17 cellular contexts compared by ENCODE assay signal in the genomic region with DNA sequence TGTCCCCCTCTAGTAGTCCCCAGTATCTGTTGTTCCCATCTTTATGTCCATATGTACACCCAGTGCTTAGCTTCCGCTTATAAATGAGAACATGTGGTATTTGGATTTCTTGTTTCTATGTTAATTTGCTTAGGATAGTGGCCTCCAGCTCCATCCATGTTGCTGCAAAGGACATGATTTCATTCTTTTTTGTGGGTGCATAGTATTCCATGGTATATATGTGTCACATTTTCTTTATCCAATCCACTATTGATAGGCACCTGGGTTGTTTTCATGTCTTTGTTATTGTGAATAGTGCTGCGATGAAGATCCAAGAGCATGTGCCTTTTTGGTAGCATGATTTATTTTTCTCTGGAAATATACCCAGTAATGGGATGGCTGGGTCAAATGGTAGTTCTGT. TPM values are rescaled to one million over a fixed set of nuclear protein-coding genes. Genes with fewer than 3 reads are reported as not detected.
DNase-seq lines count a peak whose midpoint lies in the region; ATAC-seq and TF ChIP-seq lines count a peak whose summit lies in the region.
"Had no signal": no experiment of that assay in that cellular context is flagged by ENCODE, and none has a peak within 500 bp of the region (broad histone marks: within the 10 kb centered on the region; RNA-seq: fewer than 3 reads in every experiment).

No MANE protein-coding gene starts in this region.

- H3K4me3 Mint-ChIP-seq in activated T-cell treated with anti-CD3 and anti-CD28 coated beads, Interleukin-2, amount 50 U/mL, for 24 hours: no peak overlapping the region
- H3K4me3 Mint-ChIP-seq in chondrocyte (ENCODE audit: unreplicated experiment): no peak overlapping the region
- no peak overlapping the region for H3K4me3 Mint-ChIP-seq in memory B cell
- H3K4me3 Mint-ChIP-seq: CD14-positive monocyte; CD8-positive, alpha-beta memory T cell; H9 had no signal

- peaks cover 8% of the 10 kb centered on the region for H3K9me3 Mint-ChIP-seq in activated T-cell treated with anti-CD3 and anti-CD28 coated beads, Interleukin-2, amount 50 U/mL, for 24 hours
- peaks cover 15% of the 10 kb centered on the region for H3K9me3 Mint-ChIP-seq in chondrocyte (ENCODE audit: low read depth)
- H3K9me3 Mint-ChIP-seq in memory B cell: peaks cover 1% of the 10 kb centered on the region

- peaks cover 62% of the 10 kb centered on the region for H3K4me1 Mint-ChIP-seq in activated T-cell treated with anti-CD3 and anti-CD28 coated beads, Interleukin-2, amount 50 U/mL, for 24 hours (ENCODE audit: low read depth)
- H3K4me1 Mint-ChIP-seq in chondrocyte (ENCODE audit: low read depth) (peaks cover 37% of the 10 kb centered on the region), memory B cell (peaks cover 32% of the 10 kb centered on the region)

- ATAC-seq in memory B cell (ENCODE audit: low read depth) (no peak), GM18861 (IDR thresholded peaks at IDR 0.05; ENCODE audit: unreplicated experiment) (no peak), GM18511 (IDR thresholded peaks at IDR 0.05; ENCODE audit: unreplicated experiment) (no peak)
- ATAC-seq: A549, HepG2 had no signal

- H3K27me3 Mint-ChIP-seq in activated T-cell treated with anti-CD3 and anti-CD28 coated beads, Interleukin-2, amount 50 U/mL, for 24 hours: no peaks in the 10 kb centered on the region
- H3K27me3 Mint-ChIP-seq in chondrocyte (ENCODE audit: low read depth) (no peaks in the 10 kb centered on the region), memory B cell (no peaks in the 10 kb centered on the region)
- H3K27me3 Mint-ChIP-seq: CD8-positive, alpha-beta memory T cell; IgD-negative memory B cell had no signal

- peak overlapping the region; percentile 27 for H3K27ac Mint-ChIP-seq in activated T-cell treated with anti-CD3 and anti-CD28 coated beads, Interleukin-2, amount 50 U/mL, for 24 hours
- H3K27ac Mint-ChIP-seq in chondrocyte (ENCODE audit: unreplicated experiment) (peak overlapping the region; percentile 22), memory B cell (peak overlapping the region; percentile 36)
- H3K27ac Mint-ChIP-seq: CD14-positive monocyte, H9, IgD-negative memory B cell had no signal

- no peak for TF ChIP-seq CTCF in chondrocyte (IDR thresholded peaks at IDR 0.05)

- DNase-seq in activated T-cell treated with anti-CD3 and anti-CD28 coated beads, Interleukin-2, amount 50 U/mL, for 24 hours: no peak
- no peak for DNase-seq in activated T-cell treated with anti-CD3 and anti-CD28 coated beads, Interleukin-2, amount 50 U/mL, for 1 hour
- DNase-seq in chondrocyte (ENCODE audit: low spot score) (no peak), memory B cell (ENCODE audit: low spot score in 2 of 2) (no peak), nucleus accumbens (lab: John Stamatoyannopoulos, UW) (no peak)
- DNase-seq: AML-193; CD8-positive, alpha-beta memory T cell; COR-L47; GDM1; H9; KG1 had no signal

- H3K36me3 Mint-ChIP-seq in activated T-cell treated with anti-CD3 and anti-CD28 coated beads, Interleukin-2, amount 50 U/mL, for 24 hours (ENCODE audit: low read depth): peaks cover 50% of the 10 kb centered on the region
- H3K36me3 Mint-ChIP-seq in chondrocyte (ENCODE audit: low read depth) (peaks cover 10% of the 10 kb centered on the region), memory B cell (peaks cover 33% of the 10 kb centered on the region)

RNA-seq across cellular contexts. Expression of gene RAP1GDS1, which starts 6.3 kb away (rescaled TPM):
- total RNA-seq in chondrocyte: 49.3 to 89.5 TPM (median 84.3 TPM) in 3 replicates
